Comparison of ENCODE assay signal across 1 cellular context in the genomic region with DNA sequence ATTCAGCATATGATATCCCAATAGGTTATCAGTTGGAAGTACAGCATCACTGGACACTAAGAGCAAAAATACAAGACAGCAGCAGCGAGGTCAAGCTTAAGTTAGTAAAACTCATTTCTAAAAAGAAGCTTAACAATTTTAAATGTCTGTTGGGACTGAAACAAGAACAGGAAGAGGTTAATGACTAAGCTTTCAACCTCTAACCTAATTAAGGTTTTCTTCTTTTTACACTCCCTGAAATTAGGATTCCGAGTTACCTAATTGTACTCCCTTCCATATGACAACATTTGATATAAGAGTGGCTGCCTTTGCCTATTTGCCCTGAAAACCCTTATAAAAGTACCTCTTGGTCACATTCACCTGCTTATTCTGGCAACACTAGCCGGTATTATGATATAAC.
TF ChIP-seq lines count a peak whose summit lies in the region.

No MANE protein-coding gene starts in this region.

TF ChIP-seq in GM12878, 131 proteins besides CTCF, POLR2A, EP300 and RAD21:
- TF ChIP-seq MTA2 (IDR thresholded peaks at IDR 0.05; ENCODE audit: low read depth) (peak; percentile 95), RUNX3 (IDR thresholded peaks at IDR 0.05; ENCODE audit: low read length) (peak; percentile 75), SPI1 (IDR thresholded peaks at IDR 0.05; ENCODE audit: borderline replicate concordance, insufficient read depth, low read depth, low read length) (0 out of 2 replicates have a peak, but pooled peaks have one; percentile 30), ATF7 (IDR thresholded peaks at IDR 0.05; ENCODE audit: low read depth) (peak; percentile 65), NFIC (IDR thresholded peaks at IDR 0.05; ENCODE audit: low read depth, low read length) (peak; percentile 69), IKZF2 (IDR thresholded peaks at IDR 0.05) (peak; percentile 47; a peak in 2 of 4 replicates), CREB1 (IDR thresholded peaks at IDR 0.05; ENCODE audit: low read depth) (0 out of 2 replicates have a peak, but pooled peaks have one; percentile 11), JUNB (IDR thresholded peaks at IDR 0.05) (peak; percentile 72), BACH1 (IDR thresholded peaks at IDR 0.05; ENCODE audit: borderline replicate concordance) (peak; percentile 57; the same call in 1 of the 2 replicates), CHD1 (IDR thresholded peaks at IDR 0.05; ENCODE audit: low read depth, low read length) (no peak), NR2F1 (conservative IDR thresholded peaks at IDR 0.05) (peak; percentile 44), TAF1 (IDR thresholded peaks at IDR 0.05; ENCODE audit: borderline replicate concordance, low read depth, low read length) (no peak), IKZF1 (conservative IDR thresholded peaks at IDR 0.05) (peak; percentile 42; the same call in 1 of the 2 replicates), SMARCA5 (IDR thresholded peaks at IDR 0.05) (no peak), ETV6 (conservative IDR thresholded peaks at IDR 0.05 in 1 of 2, IDR thresholded peaks at IDR 0.05 in 1 of 2; ENCODE audit: borderline replicate concordance in 1 of 2, low read depth in 1 of 2) (peak in 1 of 2 experiments; percentile 50; a peak in 1 of 4 replicates), BCL11A (IDR thresholded peaks at IDR 0.05; ENCODE audit: low read depth, low read length) (peak; percentile 71), NBN (IDR thresholded peaks at IDR 0.05) (peak; percentile 25; the same call in 1 of the 2 replicates), RFX5 (IDR thresholded peaks at IDR 0.05; ENCODE audit: low read depth, low read length) (no peak), FOS (IDR thresholded peaks at IDR 0.05; ENCODE audit: borderline replicate concordance, extremely low read depth, insufficient read length) (no peak), MTA3 (IDR thresholded peaks at IDR 0.05; ENCODE audit: borderline replicate concordance, low read length) (0 out of 2 replicates have a peak, but pooled peaks have one; percentile 55), SRF (IDR thresholded peaks at IDR 0.05; ENCODE audit: low read depth in 2 of 2, low read length in 2 of 2) (no peak), NRF1 (conservative IDR thresholded peaks at IDR 0.05; ENCODE audit: low read depth, low read length) (no peak), FOXM1 (IDR thresholded peaks at IDR 0.05; ENCODE audit: low read depth, low read length) (0 out of 2 replicates have a peak, but pooled peaks have one; percentile 45)
- TF ChIP-seq, protein P1, sequence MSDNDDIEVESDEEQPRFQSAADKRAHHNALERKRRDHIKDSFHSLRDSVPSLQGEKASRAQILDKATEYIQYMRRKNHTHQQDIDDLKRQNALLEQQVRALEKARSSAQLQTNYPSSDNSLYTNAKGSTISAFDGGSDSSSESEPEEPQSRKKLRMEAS (IDR thresholded peaks at IDR 0.05; ENCODE audit: low read depth, low read length) = no peak
- TF ChIP-seq, protein P2, sequence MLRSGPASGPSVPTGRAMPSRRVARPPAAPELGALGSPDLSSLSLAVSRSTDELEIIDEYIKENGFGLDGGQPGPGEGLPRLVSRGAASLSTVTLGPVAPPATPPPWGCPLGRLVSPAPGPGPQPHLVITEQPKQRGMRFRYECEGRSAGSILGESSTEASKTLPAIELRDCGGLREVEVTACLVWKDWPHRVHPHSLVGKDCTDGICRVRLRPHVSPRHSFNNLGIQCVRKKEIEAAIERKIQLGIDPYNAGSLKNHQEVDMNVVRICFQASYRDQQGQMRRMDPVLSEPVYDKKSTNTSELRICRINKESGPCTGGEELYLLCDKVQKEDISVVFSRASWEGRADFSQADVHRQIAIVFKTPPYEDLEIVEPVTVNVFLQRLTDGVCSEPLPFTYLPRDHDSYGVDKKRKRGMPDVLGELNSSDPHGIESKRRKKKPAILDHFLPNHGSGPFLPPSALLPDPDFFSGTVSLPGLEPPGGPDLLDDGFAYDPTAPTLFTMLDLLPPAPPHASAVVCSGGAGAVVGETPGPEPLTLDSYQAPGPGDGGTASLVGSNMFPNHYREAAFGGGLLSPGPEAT (IDR thresholded peaks at IDR 0.05; ENCODE audit: low read depth) = peak; percentile 50; the same call in 1 of the 2 replicates
- TF ChIP-seq, protein P3, sequence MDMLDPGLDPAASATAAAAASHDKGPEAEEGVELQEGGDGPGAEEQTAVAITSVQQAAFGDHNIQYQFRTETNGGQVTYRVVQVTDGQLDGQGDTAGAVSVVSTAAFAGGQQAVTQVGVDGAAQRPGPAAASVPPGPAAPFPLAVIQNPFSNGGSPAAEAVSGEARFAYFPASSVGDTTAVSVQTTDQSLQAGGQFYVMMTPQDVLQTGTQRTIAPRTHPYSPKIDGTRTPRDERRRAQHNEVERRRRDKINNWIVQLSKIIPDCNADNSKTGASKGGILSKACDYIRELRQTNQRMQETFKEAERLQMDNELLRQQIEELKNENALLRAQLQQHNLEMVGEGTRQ (IDR thresholded peaks at IDR 0.05; ENCODE audit: borderline replicate concordance, low read depth, low read length) = no peak
